Comparison of ENCODE assay signal across 7 cellular contexts in the genomic region with DNA sequence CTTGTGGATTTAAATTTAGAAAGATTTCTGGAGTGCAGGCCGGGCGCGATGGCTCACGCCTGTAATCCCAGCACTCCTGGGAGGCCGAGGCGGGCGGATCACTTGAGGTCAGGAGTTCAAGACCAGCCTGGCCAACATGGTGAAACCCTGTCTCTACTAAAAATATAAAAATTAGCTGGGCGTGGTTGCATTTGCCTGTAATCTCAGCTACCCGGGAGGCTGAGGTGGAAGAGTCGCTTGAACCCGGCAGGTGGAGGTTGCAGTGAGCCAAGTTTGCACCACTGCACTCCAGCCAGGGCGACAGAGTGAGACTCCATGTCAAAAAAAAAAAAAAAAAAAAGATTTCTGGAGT. TPM values are rescaled to one million over a fixed set of nuclear protein-coding genes. Genes with fewer than 3 reads are reported as not detected.
DNase-seq lines count a peak whose midpoint lies in the region; ATAC-seq and TF ChIP-seq lines count a peak whose summit lies in the region.
"Not testable (repeated sequence)": the region's sequence is repeated elsewhere in the genome, so short reads cannot be mapped to it uniquely, and the experiment has no call there.

No MANE protein-coding gene starts in this region.

- H3K27me3 ChIP-seq in OCI-LY3 (ENCODE audit: low read depth, low read length); heart left ventricle; sigmoid colon: not testable (repeated sequence)

- DNase-seq in GM12864 (ENCODE audit: low read depth); activated T-cell treated with anti-CD3 and anti-CD28 coated beads, Interleukin-2, amount 50 U/mL, for 24 hours; choroid plexus epithelial cell (ENCODE audit: low read depth); heart left ventricle; sigmoid colon: not testable (repeated sequence)
- peak in 2 of 3 donors; percentile 16 to 33 for DNase-seq in mucosa of descending colon

- H3K36me3 ChIP-seq in OCI-LY3 (replicated peaks; ENCODE audit: low read depth, low read length), result peaks cover 24% of the 10 kb centered on the region
- not testable (repeated sequence) for H3K36me3 ChIP-seq in heart left ventricle; mucosa of descending colon (ENCODE audit: low read depth); sigmoid colon

- peak overlapping the region; percentile 94 for H3K4me3 Mint-ChIP-seq in activated T-cell treated with anti-CD3 and anti-CD28 coated beads, Interleukin-2, amount 50 U/mL, for 24 hours

- TF ChIP-seq EP300 in sigmoid colon (IDR thresholded peaks at IDR 0.05), result not testable (repeated sequence)

- not testable (repeated sequence) for H3K9me3 ChIP-seq in OCI-LY3 (ENCODE audit: insufficient read depth, low read length); heart left ventricle; mucosa of descending colon; sigmoid colon

- not testable (repeated sequence) for H3K9me3 Mint-ChIP-seq in activated T-cell treated with anti-CD3 and anti-CD28 coated beads, Interleukin-2, amount 50 U/mL, for 24 hours

- not testable (repeated sequence) for H3K27me3 Mint-ChIP-seq in activated T-cell treated with anti-CD3 and anti-CD28 coated beads, Interleukin-2, amount 50 U/mL, for 24 hours

- H3K27ac ChIP-seq in OCI-LY3 (ENCODE audit: low read length) (peak overlapping the region; percentile 63), heart left ventricle (peak overlapping the region in 4 of 12 donors; percentile 88 to 97 (median 94)), sigmoid colon (peak overlapping the region in 1 of 4 donors; percentile 92)

- not testable (repeated sequence) for ATAC-seq in heart left ventricle, mucosa of descending colon

- H3K27ac Mint-ChIP-seq in activated T-cell treated with anti-CD3 and anti-CD28 coated beads, Interleukin-2, amount 50 U/mL, for 24 hours, result peak overlapping the region; percentile 96

- H3K4me1 ChIP-seq in OCI-LY3 (ENCODE audit: low read length), result peaks cover 25% of the 10 kb centered on the region
- H3K4me1 ChIP-seq in heart left ventricle, result peaks cover 4 to 59% (median 51%) of the 10 kb centered on the region in 12 donors
- peaks cover 37% of the 10 kb centered on the region for H3K4me1 ChIP-seq in mucosa of descending colon (ENCODE audit: low read depth)
- H3K4me1 ChIP-seq in sigmoid colon, result peaks cover 0 to 58% (median 55%) of the 10 kb centered on the region in 4 donors

- H3K36me3 Mint-ChIP-seq in activated T-cell treated with anti-CD3 and anti-CD28 coated beads, Interleukin-2, amount 50 U/mL, for 24 hours (ENCODE audit: low read depth), result peaks cover 46% of the 10 kb centered on the region

- H4K20me1 ChIP-seq in OCI-LY3 (ENCODE audit: insufficient read depth, low read length), result peaks cover 60% of the 10 kb centered on the region

- H2AFZ ChIP-seq in OCI-LY3 (ENCODE audit: low read depth, low read length), result not testable (repeated sequence)

- H3K4me3 ChIP-seq in GM12864 (ENCODE audit: low read depth, low read length), result peak overlapping the region; percentile 96
- H3K4me3 ChIP-seq in OCI-LY3 (ENCODE audit: low read length), result peak overlapping the region; percentile 88
- peak overlapping the region; percentile 90 for H3K4me3 ChIP-seq in choroid plexus epithelial cell (ENCODE audit: low read depth, low read length)
- peak overlapping the region; percentile 75 to 99 (median 92) for H3K4me3 ChIP-seq in heart left ventricle
- H3K4me3 ChIP-seq in mucosa of descending colon, result not testable (repeated sequence)
- H3K4me3 ChIP-seq in sigmoid colon, result peak overlapping the region in 3 of 4 donors; percentile 85 to 98 (median 96)

- not testable (repeated sequence) for TF ChIP-seq POLR2A in heart left ventricle (IDR thresholded peaks at IDR 0.05); sigmoid colon (IDR thresholded peaks at IDR 0.05)

- peaks cover 56% of the 10 kb centered on the region for H3K4me1 Mint-ChIP-seq in activated T-cell treated with anti-CD3 and anti-CD28 coated beads, Interleukin-2, amount 50 U/mL, for 24 hours (ENCODE audit: low read depth)

- intact Hi-C loops in heart left ventricle (cut with DNase I); mucosa of descending colon (cut with DNase I, micrococcal nuclease): not testable (repeated sequence)
- intact Hi-C loops in sigmoid colon (cut with DNase I), result loop anchor here (2.0 kb wide), 1 partner anchor 74 kb away; a partner anchor contains a TSS

- H3K4me2 ChIP-seq in OCI-LY3 (ENCODE audit: low read length), result peak overlapping the region; percentile 99

- WGBS in heart left ventricle, 4 donors, result 36 to 47% (median 39%) methylated on average over 12 of the region's 12 CpGs
- 10 to 56% methylated on average over 12 of the region's 12 CpGs for WGBS in sigmoid colon, 2 donors

- peaks cover 68% of the 10 kb centered on the region for H3K79me2 ChIP-seq in OCI-LY3 (ENCODE audit: low read length)

- not testable (repeated sequence) for TF ChIP-seq CTCF in GM12864 (IDR thresholded peaks at IDR 0.05; ENCODE audit: low read depth, low read length, missing control alignments); OCI-LY3 (IDR thresholded peaks at IDR 0.05; ENCODE audit: low read depth, low read length); choroid plexus epithelial cell (conservative IDR thresholded peaks at IDR 0.05; ENCODE audit: low read depth, low read length); heart left ventricle (IDR thresholded peaks at IDR 0.05); mucosa of descending colon (IDR thresholded peaks at IDR 0.05); sigmoid colon (IDR thresholded peaks at IDR 0.05)

- H3K9ac ChIP-seq in OCI-LY3 (ENCODE audit: low read length), result peak overlapping the region; percentile 90

RNA-seq across cellular contexts. Expression of a gene that starts 1.5 kb away (rescaled TPM):
- total RNA-seq in heart left ventricle (10 to 100 TPM; 42.9 to 73.1 (median 50.3) TPM), mucosa of descending colon (10 to 100 TPM; 52.6 to 60.9 (median 60.7) TPM), sigmoid colon (10 to 100 TPM; 36.1 to 50.7 (median 43.3) TPM)
- polyA plus RNA-seq in heart left ventricle (10 to 100 TPM; 63.8 to 64.8 TPM), sigmoid colon (10 to 100 TPM; 63.7 to 87.2 (median 71.0) TPM)

RNA-seq across cellular contexts. Expression of a gene that starts 17.8 kb away (rescaled TPM):
- under 1 TPM in 4 of 9 donors, not detected in 5; 0.08 to 0.37 (median 0.19) TPM for total RNA-seq in heart left ventricle
- polyA plus RNA-seq in heart left ventricle, result not detected
- total RNA-seq in mucosa of descending colon, result under 1 TPM in 2 of 3 donors, not detected in 1; 0.13 to 0.22 TPM
- under 1 TPM in 1 of 4 donors, not detected in 3; 0.14 TPM for total RNA-seq in sigmoid colon
- polyA plus RNA-seq in sigmoid colon, result under 1 TPM in 1 of 3 donors, not detected in 2; 0.10 TPM
